In genomic region chr11:45410391-45411215, GRCh38 we compare ENCODE assay signal across 1 cellular context.
TF ChIP-seq lines count a peak whose summit lies in the region.

No MANE protein-coding gene starts in this region.

TF ChIP-seq in H1, 55 proteins besides CTCF, POLR2A, EP300 and RAD21:
- TF ChIP-seq ASH2L (IDR thresholded peaks at IDR 0.05; ENCODE audit: low read length) (peak; percentile 61), GABPA (IDR thresholded peaks at IDR 0.05; ENCODE audit: borderline replicate concordance, insufficient read depth, low read length) (no peak), BRCA1 (IDR thresholded peaks at IDR 0.05; ENCODE audit: low read depth, low read length) (no peak), POU5F1 (IDR thresholded peaks at IDR 0.05; ENCODE audit: low read depth, low read length) (no peak), USF2 (IDR thresholded peaks at IDR 0.05; ENCODE audit: low read length) (no peak), SP1 (IDR thresholded peaks at IDR 0.05; ENCODE audit: low read depth, low read length) (no peak), SIX5 (IDR thresholded peaks at IDR 0.05; ENCODE audit: low read depth, low read length) (no peak), HDAC6 (IDR thresholded peaks at IDR 0.05; ENCODE audit: low read depth, low read length) (no peak), FOSL1 (IDR thresholded peaks at IDR 0.05; ENCODE audit: insufficient read depth, low read depth, low read length) (no peak), JUN (IDR thresholded peaks at IDR 0.05; ENCODE audit: low read depth, low read length) (no peak), PHF8 (conservative IDR thresholded peaks at IDR 0.05; ENCODE audit: low read depth, low read length) (no peak), GTF2F1 (IDR thresholded peaks at IDR 0.05; ENCODE audit: borderline replicate concordance, low read depth, low read length) (no peak), SAP30 (IDR thresholded peaks at IDR 0.05; ENCODE audit: insufficient read depth, insufficient replicate concordance, low read length) (no peak), RXRA (IDR thresholded peaks at IDR 0.05; ENCODE audit: insufficient read depth, low read depth, low read length) (no peak), CBX5 (IDR thresholded peaks at IDR 0.05; ENCODE audit: low read depth, low read length) (no peak), EGR1 (IDR thresholded peaks at IDR 0.05; ENCODE audit: borderline replicate concordance, low read depth, low read length) (peak; percentile 36; the same call in 1 of the 2 replicates), SP4 (IDR thresholded peaks at IDR 0.05; ENCODE audit: low read length) (no peak), BCL11A (IDR thresholded peaks at IDR 0.05; ENCODE audit: low read depth in 2 of 2, low read length in 2 of 2) (no peak), MAX (IDR thresholded peaks at IDR 0.05) (no peak), RNF2 (IDR thresholded peaks at IDR 0.05; ENCODE audit: borderline replicate concordance, low read depth, low read length, missing control alignments, poor library complexity, severe bottlenecking) (no peak), TCF12 (IDR thresholded peaks at IDR 0.05; ENCODE audit: low read depth, low read length) (0 out of 2 replicates have a peak, but pooled peaks have one; percentile 38)
